Comparison of ENCODE assay signal across 20 cellular contexts in the genomic region with DNA sequence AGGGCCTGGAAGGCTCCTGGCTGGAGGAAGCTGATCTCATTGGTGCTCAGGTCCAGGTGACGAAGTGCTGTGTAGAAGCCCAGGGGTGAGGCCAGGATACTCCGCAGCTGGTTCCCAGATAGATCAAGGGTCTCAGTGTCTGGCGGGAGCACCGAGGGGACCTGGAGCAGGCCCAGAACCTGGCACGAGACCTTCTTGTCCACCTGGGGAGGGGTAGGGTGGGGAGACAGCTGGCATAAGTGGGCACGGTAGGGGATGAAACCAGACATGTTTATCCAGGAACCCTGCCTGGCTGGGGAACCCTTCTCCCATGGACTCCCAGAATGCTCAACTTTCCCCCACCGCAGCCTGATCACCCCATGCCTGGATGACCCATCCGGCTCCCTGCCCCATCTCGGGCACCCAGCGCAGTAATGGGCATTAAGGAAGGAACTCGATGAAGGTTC. TPM values are rescaled to one million over a fixed set of nuclear protein-coding genes. Genes with fewer than 3 reads are reported as not detected.
DNase-seq lines count a peak whose midpoint lies in the region; ATAC-seq and TF ChIP-seq lines count a peak whose summit lies in the region.
"Had no signal": no experiment of that assay in that cellular context is flagged by ENCODE, and none has a peak within 500 bp of the region (broad histone marks: within the 10 kb centered on the region; RNA-seq: fewer than 3 reads in every experiment).

No MANE protein-coding gene starts in this region.

- H4K91ac ChIP-seq in mesenchymal stem cell (ENCODE audit: low read length), result no peak overlapping the region

- H3K36me3 ChIP-seq in H7 (replicated peaks; ENCODE audit: control insufficient read depth, insufficient read depth, low read length), result no peaks in the 10 kb centered on the region
- H3K36me3 ChIP-seq in mesenchymal stem cell (ENCODE audit: control insufficient read depth in 1 of 2, insufficient read depth in 2 of 2, low read depth in 1 of 2, low read length in 2 of 2), result peaks cover 67 to 99% of the 10 kb centered on the region in 2 experiments
- H3K36me3 ChIP-seq in smooth muscle cell (ENCODE audit: low read depth), result no peaks in the 10 kb centered on the region
- no peaks in the 10 kb centered on the region for H3K36me3 ChIP-seq in CD4-positive, alpha-beta memory T cell (ENCODE audit: insufficient read depth, low read length)
- H3K36me3 ChIP-seq: SJCRH30 had no signal

- peaks cover 27% of the 10 kb centered on the region for H3K4me1 Mint-ChIP-seq in CD14-positive monocyte
- H3K4me1 Mint-ChIP-seq in CD4-positive, alpha-beta memory T cell, result peaks cover 9 to 22% (median 16%) of the 10 kb centered on the region in 4 donors

- H3K9ac ChIP-seq in mesenchymal stem cell (ENCODE audit: low read length) (peak overlapping the region; percentile 52), smooth muscle cell (ENCODE audit: low read depth) (no peak overlapping the region)

- H2BK120ac ChIP-seq in mesenchymal stem cell (ENCODE audit: low read depth, low read length), result no peak overlapping the region

- peaks cover 0 to 1% of the 10 kb centered on the region in 2 donors for H3K36me3 Mint-ChIP-seq in CD14-positive monocyte
- no peaks in the 10 kb centered on the region for H3K36me3 Mint-ChIP-seq in CD4-positive, alpha-beta memory T cell
- H3K36me3 Mint-ChIP-seq: CD8-positive, alpha-beta T cell had no signal

- H3K27me3 ChIP-seq in H7 (ENCODE audit: control insufficient read depth, insufficient read depth, low read length) (no peaks in the 10 kb centered on the region), mesenchymal stem cell (ENCODE audit: control insufficient read depth in 1 of 2, insufficient read depth in 1 of 2, low read length in 2 of 2) (peaks cover 0 to 3% of the 10 kb centered on the region in 2 experiments), smooth muscle cell (ENCODE audit: low read depth) (no peaks in the 10 kb centered on the region)
- H3K27me3 ChIP-seq in CD4-positive, alpha-beta memory T cell (ENCODE audit: insufficient read depth, low read length), result no peaks in the 10 kb centered on the region
- H3K27me3 ChIP-seq: SJCRH30 had no signal

- H3K23ac ChIP-seq in mesenchymal stem cell (ENCODE audit: low read length in 2 of 2), result no peak overlapping the region

- H4K8ac ChIP-seq in mesenchymal stem cell (ENCODE audit: low read length), result no peak overlapping the region

- no peak overlapping the region for H3K4me3 Mint-ChIP-seq in CD14-positive monocyte
- no peak overlapping the region for H3K4me3 Mint-ChIP-seq in CD4-positive, alpha-beta memory T cell
- H3K4me3 Mint-ChIP-seq: CD8-positive, alpha-beta T cell; HFFc6 had no signal

- no peak overlapping the region for H2BK5ac ChIP-seq in mesenchymal stem cell (ENCODE audit: low read depth, low read length, poor library complexity, severe bottlenecking)

- no peak overlapping the region for H3K27ac Mint-ChIP-seq in CD14-positive monocyte
- H3K27ac Mint-ChIP-seq in CD4-positive, alpha-beta memory T cell, result no peak overlapping the region
- H3K27ac Mint-ChIP-seq: CD8-positive, alpha-beta T cell; HFFc6 had no signal

- no peak overlapping the region for H2BK15ac ChIP-seq in mesenchymal stem cell (ENCODE audit: low read depth, poor library complexity, severe bottlenecking)

- H3K4me3 ChIP-seq in H7 (ENCODE audit: insufficient read depth, low read depth, low read length), result no peak overlapping the region
- no peak overlapping the region for H3K4me3 ChIP-seq in mesenchymal stem cell (ENCODE audit: insufficient read depth in 1 of 2, low read depth in 1 of 2, low read length in 2 of 2)
- H3K4me3 ChIP-seq in smooth muscle cell, result no peak overlapping the region
- no peak overlapping the region for H3K4me3 ChIP-seq in CD4-positive, alpha-beta memory T cell (ENCODE audit: low read length in 2 of 2)
- H3K4me3 ChIP-seq: SJCRH30 had no signal

- H2AFZ ChIP-seq in mesenchymal stem cell (ENCODE audit: low read depth, low read length) (no peak overlapping the region), smooth muscle cell (ENCODE audit: low read depth) (no peak overlapping the region)

- no peak overlapping the region for H3K14ac ChIP-seq in mesenchymal stem cell (ENCODE audit: low read length in 2 of 2)

- CTCF ChIA-PET in CD4-positive, alpha-beta memory T cell (lab: Charles Lee; ENCODE audit: partially characterized antibody), result no interaction called here

- H3K4me2 ChIP-seq in mesenchymal stem cell (ENCODE audit: low read length, poor library complexity, severe bottlenecking) (no peak overlapping the region), smooth muscle cell (no peak overlapping the region)

- POLR2A ChIA-PET in CD4-positive, alpha-beta memory T cell (lab: Charles Lee; ENCODE audit: partially characterized antibody), result no interaction called here

- H3K18ac ChIP-seq in mesenchymal stem cell (ENCODE audit: low read depth in 1 of 2, low read length in 2 of 2), result no peak overlapping the region

- H2BK12ac ChIP-seq in mesenchymal stem cell (ENCODE audit: low read length in 2 of 2), result no peak overlapping the region

- H3K27me3 Mint-ChIP-seq in CD14-positive monocyte (ENCODE audit: low read depth in 3 of 3), result peaks cover 10 to 30% (median 10%) of the 10 kb centered on the region in 3 donors
- H3K27me3 Mint-ChIP-seq in CD4-positive, alpha-beta memory T cell, result no peaks in the 10 kb centered on the region

- ATAC-seq in HG03108 (IDR thresholded peaks at IDR 0.05; ENCODE audit: unreplicated experiment), result no peak
- ATAC-seq in HG03280 (IDR thresholded peaks at IDR 0.05; ENCODE audit: unreplicated experiment), result no peak
- ATAC-seq: CD8-positive, alpha-beta T cell had no signal

- DNase-seq in CD14-positive monocyte (ENCODE audit: low spot score), result peak; percentile 31
- DNase-seq in H7, result peak; percentile 48
- DNase-seq in mesenchymal stem cell, result no peak
- no peak for DNase-seq in smooth muscle cell (lab: John Stamatoyannopoulos, UW; ENCODE audit: unreplicated experiment)
- DNase-seq in GM10266 (ENCODE audit: extremely low spot score), result no peak
- DNase-seq in CD4-positive, alpha-beta memory T cell, result no peak
- DNase-seq: ACHN; AML-193; CD8-positive, alpha-beta T cell; DMS79; HFFc6; MV-4-11; NCI-H1417; NCI-H187 treated with DMSO at 0.1 percent for 48 hours; NCI-H446; OCI-M1; SJCRH30 had no signal

- H4K20me1 ChIP-seq in smooth muscle cell (ENCODE audit: low read depth), result peaks cover 92% of the 10 kb centered on the region

- WGBS in mesenchymal stem cell, result 98% methylated on average over 5 of the region's 11 CpGs
- 95% methylated on average over 11 of the region's 11 CpGs for WGBS in smooth muscle cell (ENCODE audit: low lambda C conversion rate)

- peaks cover 49% of the 10 kb centered on the region for H3K79me2 ChIP-seq in smooth muscle cell (ENCODE audit: low read depth)

- H3K27ac ChIP-seq in mesenchymal stem cell (ENCODE audit: low read length, poor library complexity, severe bottlenecking), result no peak overlapping the region
- peak overlapping the region; percentile 32 for H3K27ac ChIP-seq in smooth muscle cell (ENCODE audit: low read depth)
- no peak overlapping the region for H3K27ac ChIP-seq in CD4-positive, alpha-beta memory T cell (ENCODE audit: low read depth, low read length)
- H3K27ac ChIP-seq: HL-60, SJCRH30 had no signal

- no peaks in the 10 kb centered on the region for H3K9me3 Mint-ChIP-seq in CD14-positive monocyte
- no peaks in the 10 kb centered on the region for H3K9me3 Mint-ChIP-seq in CD4-positive, alpha-beta memory T cell
- H3K9me3 Mint-ChIP-seq: CD8-positive, alpha-beta T cell; HFFc6 had no signal

- intact Hi-C loops in CD14-positive monocyte (cut with micrococcal nuclease), result no loop called here
- intact Hi-C loops in CD4-positive, alpha-beta memory T cell (cut with micrococcal nuclease), result no loop called here

- peaks cover 22% of the 10 kb centered on the region for H3F3A ChIP-seq in smooth muscle cell (ENCODE audit: low read depth)

- H3K4me1 ChIP-seq in mesenchymal stem cell (ENCODE audit: control insufficient read depth, insufficient read depth, low read depth, low read length) (peaks cover 15% of the 10 kb centered on the region), smooth muscle cell (ENCODE audit: low read depth) (no peaks in the 10 kb centered on the region)
- peaks cover 18% of the 10 kb centered on the region for H3K4me1 ChIP-seq in CD4-positive, alpha-beta memory T cell (ENCODE audit: insufficient read depth, low read length)

- no peak overlapping the region for H2AK5ac ChIP-seq in mesenchymal stem cell (ENCODE audit: low read length, severe bottlenecking)

- no peaks in the 10 kb centered on the region for H3K79me1 ChIP-seq in mesenchymal stem cell (replicated peaks; ENCODE audit: low read length, poor library complexity, severe bottlenecking)

- H3K4ac ChIP-seq in mesenchymal stem cell (ENCODE audit: low read depth in 1 of 2, low read length in 2 of 2), result no peak overlapping the region

- no peaks in the 10 kb centered on the region for H3K9me3 ChIP-seq in mesenchymal stem cell (ENCODE audit: control insufficient read depth, low read length)
- H3K9me3 ChIP-seq in smooth muscle cell (replicated peaks; ENCODE audit: low read depth), result no peaks in the 10 kb centered on the region
- H3K9me3 ChIP-seq in CD4-positive, alpha-beta memory T cell (ENCODE audit: control insufficient read depth in 1 of 2, low read length in 2 of 2), result no peaks in the 10 kb centered on the region
- H3K9me3 ChIP-seq: SJCRH30 had no signal

- TF ChIP-seq CTCF in CD14-positive monocyte (IDR thresholded peaks at IDR 0.05) (no peak), smooth muscle cell (IDR thresholded peaks at IDR 0.05; ENCODE audit: borderline replicate concordance, insufficient read depth, poor library complexity, severe bottlenecking) (no peak), GM10266 (IDR thresholded peaks at IDR 0.05; ENCODE audit: control insufficient read depth, insufficient read depth, low read depth, missing control alignments) (no peak)

RNA-seq across cellular contexts. Expression of gene LRRC32, which starts 9.2 kb away (rescaled TPM):
- polyA plus RNA-seq in CD14-positive monocyte, result not detected
- total RNA-seq in H7 (2014; rRNA removed; shearing (Covaris generic)), result 0.63 and 0.94 TPM in 2 replicates
- polyA plus RNA-seq in mesenchymal stem cell (2013, experiment 1 of 2), result 35.9 TPM
- polyA plus RNA-seq in mesenchymal stem cell (2013, experiment 2 of 2), result 36.0 TPM
- total RNA-seq in smooth muscle cell, result 147 and 171 TPM in 2 replicates
- polyA plus RNA-seq in smooth muscle cell, result 330 and 444 TPM in 2 replicates
- total RNA-seq in CD4-positive, alpha-beta memory T cell, result under 1 TPM; 0.38 to 0.53 TPM
- polyA plus RNA-seq in CD4-positive, alpha-beta memory T cell, result under 1 TPM in 1 of 2 donors, not detected in 1; 0.56 TPM

Comparison
In these comparisons a context has a peak if more than half of its experiments do, and no peak if none do; other contexts are left out.
1. DNase-seq: peak in CD14-positive monocyte (single experiment) and H7 (single experiment); none in mesenchymal stem cell (single experiment), smooth muscle cell (single experiment), GM10266 (single experiment) and CD4-positive, alpha-beta memory T cell (0 of 5).
2. RNA of gene LRRC32, which starts 9.2 kb away (total RNA-seq): 147 to 171 TPM in smooth muscle cell; 0.63 to 0.94 TPM in H7 and 0.38 to 0.53 TPM in CD4-positive, alpha-beta memory T cell; every median in the first group is over 10 times any median in the second.